In the genomic region with DNA sequence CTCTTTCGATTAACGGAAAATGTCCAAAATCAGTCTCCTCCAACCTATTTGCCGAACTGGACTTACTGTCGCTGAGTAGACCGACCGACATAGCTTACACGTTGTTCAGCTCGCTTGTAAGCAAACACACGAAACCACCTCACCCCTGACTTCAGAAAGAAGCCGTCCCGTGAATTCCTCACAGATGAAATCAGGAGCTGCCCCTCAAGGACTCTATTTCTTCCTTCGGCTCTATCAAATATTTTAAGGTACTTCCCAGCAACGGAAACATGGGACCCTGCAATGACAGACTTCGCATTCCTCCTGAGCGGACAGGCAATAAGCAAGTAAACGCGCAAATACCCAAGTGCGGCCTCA, we compare ENCODE assay signal across 8 cellular contexts. TPM values are rescaled to one million over a fixed set of nuclear protein-coding genes. Genes with fewer than 3 reads are reported as not detected.
DNase-seq lines count a peak whose midpoint lies in the region; ATAC-seq, FAIRE-seq and TF ChIP-seq lines count a peak whose summit lies in the region.

No MANE protein-coding gene starts in this region.

- TF ChIP-seq CTCF in OCI-LY3 (IDR thresholded peaks at IDR 0.05; ENCODE audit: low read depth, low read length) = no peak

- DNase-seq in GM12891 (ENCODE audit: insufficient read length, low spot score) (no peak), NCI-H446 treated with DMSO at 0.1 percent for 48 hours (lab: John Stamatoyannopoulos, UW) (no peak)
- DNase-seq in effector memory CD8-positive, alpha-beta T cell = no peak
- no peak for DNase-seq in natural killer cell treated with Interleukin-12 subunit alpha and Interleukin-12 subunit beta and Interleukin-15 and Interleukin-18, amount 100 ng/mL, for 72 hours (ENCODE audit: low spot score)
- DNase-seq in activated CD4-positive, CD25-positive, alpha-beta regulatory T cell (lab: John Stamatoyannopoulos, UW) = no peak

- H3K4me1 ChIP-seq in OCI-LY3 (ENCODE audit: low read length) = peaks cover 30% of the 10 kb centered on the region

- peaks cover 44% of the 10 kb centered on the region for H4K20me1 ChIP-seq in OCI-LY3 (ENCODE audit: insufficient read depth, low read length)

- 0 out of 2 replicates have a peak overlapping the region, but pooled peaks have one; percentile 63 for H2AFZ ChIP-seq in OCI-LY3 (ENCODE audit: low read depth, low read length)

- no peak; the same call in 1 of the 2 replicates for TF ChIP-seq POLR2A in GM12891 (IDR thresholded peaks at IDR 0.05; ENCODE audit: low read depth, low read length)

- peaks cover 37% of the 10 kb centered on the region for H3K36me3 Mint-ChIP-seq in effector memory CD8-positive, alpha-beta T cell (ENCODE audit: insufficient read depth)
- peaks cover 5% of the 10 kb centered on the region for H3K36me3 Mint-ChIP-seq in natural killer cell treated with Interleukin-12 subunit alpha and Interleukin-12 subunit beta and Interleukin-15 and Interleukin-18, amount 100 ng/mL, for 72 hours

- peak overlapping the region; percentile 66 for H3K27ac ChIP-seq in OCI-LY3 (ENCODE audit: low read length)

- H3K79me2 ChIP-seq in OCI-LY3 (ENCODE audit: low read length) = peaks cover 97% of the 10 kb centered on the region

- peaks cover 22 to 34% of the 10 kb centered on the region in 2 donors for H3K4me1 Mint-ChIP-seq in effector memory CD8-positive, alpha-beta T cell (ENCODE audit: low read depth in 2 of 2)
- peaks cover 20 to 28% of the 10 kb centered on the region in 2 donors for H3K4me1 Mint-ChIP-seq in natural killer cell treated with Interleukin-12 subunit alpha and Interleukin-12 subunit beta and Interleukin-15 and Interleukin-18, amount 100 ng/mL, for 72 hours (ENCODE audit: low read depth in 2 of 2)

- peaks cover 30% of the 10 kb centered on the region for H3K36me3 ChIP-seq in OCI-LY3 (replicated peaks; ENCODE audit: low read depth, low read length)

- H3K9me3 ChIP-seq in OCI-LY3 (ENCODE audit: insufficient read depth, low read length) = no peaks in the 10 kb centered on the region

- ATAC-seq in effector memory CD8-positive, alpha-beta T cell (replicated peaks) = no peak
- no peak for ATAC-seq in natural killer cell treated with Interleukin-12 subunit alpha and Interleukin-12 subunit beta and Interleukin-15 and Interleukin-18, amount 100 ng/mL, for 72 hours
- ATAC-seq in GM18519 (IDR thresholded peaks at IDR 0.05; ENCODE audit: low FRiP score, unreplicated experiment) (no peak), GM21619 (IDR thresholded peaks at IDR 0.05; ENCODE audit: unreplicated experiment) (no peak)

- FAIRE-seq in GM12891 (lab: Jason Lieb, UNC) = peak; percentile 69

- H3K9me3 Mint-ChIP-seq in effector memory CD8-positive, alpha-beta T cell = no peaks in the 10 kb centered on the region
- H3K9me3 Mint-ChIP-seq in natural killer cell treated with Interleukin-12 subunit alpha and Interleukin-12 subunit beta and Interleukin-15 and Interleukin-18, amount 100 ng/mL, for 72 hours = no peaks in the 10 kb centered on the region

- H3K4me3 Mint-ChIP-seq in effector memory CD8-positive, alpha-beta T cell = no peak overlapping the region
- peak overlapping the region; percentile 92 for H3K4me3 Mint-ChIP-seq in natural killer cell treated with Interleukin-12 subunit alpha and Interleukin-12 subunit beta and Interleukin-15 and Interleukin-18, amount 100 ng/mL, for 72 hours

- no peaks in the 10 kb centered on the region for H3K27me3 ChIP-seq in OCI-LY3 (ENCODE audit: low read depth, low read length)

- H3K9ac ChIP-seq in OCI-LY3 (ENCODE audit: low read length) = peak overlapping the region; percentile 95

- H3K4me2 ChIP-seq in OCI-LY3 (ENCODE audit: low read length) = peak overlapping the region; percentile 98

- H3K27ac Mint-ChIP-seq in effector memory CD8-positive, alpha-beta T cell = peak overlapping the region; percentile 93 to 96
- H3K27ac Mint-ChIP-seq in natural killer cell treated with Interleukin-12 subunit alpha and Interleukin-12 subunit beta and Interleukin-15 and Interleukin-18, amount 100 ng/mL, for 72 hours = peak overlapping the region in 1 of 2 donors; percentile 95

- no peaks in the 10 kb centered on the region for H3K27me3 Mint-ChIP-seq in effector memory CD8-positive, alpha-beta T cell
- H3K27me3 Mint-ChIP-seq in natural killer cell treated with Interleukin-12 subunit alpha and Interleukin-12 subunit beta and Interleukin-15 and Interleukin-18, amount 100 ng/mL, for 72 hours = no peaks in the 10 kb centered on the region

- H3K4me3 ChIP-seq in OCI-LY3 (ENCODE audit: low read length) = peak overlapping the region; percentile 91

TF ChIP-seq in GM12891, 5 proteins besides CTCF, POLR2A, EP300 and RAD21:
- peak; percentile 24; the same call in 1 of the 2 replicates for TF ChIP-seq TAF1 (IDR thresholded peaks at IDR 0.05; ENCODE audit: low read depth, low read length)
- no peak for TF ChIP-seq PAX5 (IDR thresholded peaks at IDR 0.05; ENCODE audit: insufficient read depth, low read length, severe bottlenecking)

RNA-seq across cellular contexts. Expression of a gene that starts 1.0 kb away (rescaled TPM):
- 23.0 TPM for polyA plus RNA-seq in GM12891 (2012; ENCODE audit: low read depth, missing spikeins)
- 10 to 100 TPM; 34.9 to 35.5 TPM for total RNA-seq in natural killer cell treated with Interleukin-12 subunit alpha and Interleukin-12 subunit beta and Interleukin-15 and Interleukin-18, amount 100 ng/mL, for 72 hours

RNA-seq across cellular contexts. Expression of a gene that starts 10.7 kb away (rescaled TPM):
- polyA plus RNA-seq in GM12891 (2012; ENCODE audit: low read depth, missing spikeins) = 29.5 TPM
- 10 to 100 TPM; 57.6 to 81.1 TPM for total RNA-seq in natural killer cell treated with Interleukin-12 subunit alpha and Interleukin-12 subunit beta and Interleukin-15 and Interleukin-18, amount 100 ng/mL, for 72 hours

RNA-seq across cellular contexts. Expression of a gene that starts 15.5 kb away (rescaled TPM):
- polyA plus RNA-seq in GM12891 (2012; ENCODE audit: low read depth, missing spikeins) = 33.7 TPM
- total RNA-seq in natural killer cell treated with Interleukin-12 subunit alpha and Interleukin-12 subunit beta and Interleukin-15 and Interleukin-18, amount 100 ng/mL, for 72 hours = 100 to 1,000 TPM in 1 of 2 donors, 10 to 100 TPM in 1; 34.9 to 100 TPM
